In genomic region chr1:226891346-226891745, GRCh38 we compare ENCODE assay signal across 24 cellular contexts.
"Had no signal": no experiment of that assay in that cellular context is flagged by ENCODE, and none has a peak within 500 bp of the region (broad histone marks: within the 10 kb centered on the region; RNA-seq: fewer than 3 reads in every experiment).

No MANE protein-coding gene starts in this region.

- H3K27ac ChIP-seq: coronary artery, esophagus muscularis mucosa, foreskin keratinocyte, gastroesophageal sphincter, neural progenitor cell, parathyroid adenoma, testis, tibial nerve, upper lobe of right lung, uterus had no signal

- H3K9ac ChIP-seq: neural progenitor cell, parathyroid adenoma had no signal

- H3K36me3 ChIP-seq: neural progenitor cell, uterus had no signal

- H3K4me3 ChIP-seq: coronary artery, esophagus muscularis mucosa, gastroesophageal sphincter, lung, mucosa of descending colon, neural progenitor cell, smooth muscle cell, testis, tibial nerve, upper lobe of right lung, uterus had no signal

- H3K4me2 ChIP-seq: neural progenitor cell, smooth muscle cell had no signal

- H3K4me1 ChIP-seq: foreskin keratinocyte, gastroesophageal sphincter, neural progenitor cell, parathyroid adenoma, testis, tibial nerve, upper lobe of right lung, uterus had no signal

- ATAC-seq: foreskin keratinocyte; gastroesophageal sphincter; mucosa of descending colon; natural killer cell treated with Interleukin-12 subunit alpha and Interleukin-12 subunit beta and Interleukin-15 and Interleukin-18, amount 100 ng/mL, for 72 hours; stimulated activated memory B cell treated with anti-CD40 and anti-IgM and Interleukin-4, amounts not matched to agents 10 μg/mL and 1 μg/mL and 100 μg/mL, for 72 hours; stimulated activated naive CD8-positive, alpha-beta T cell treated with anti-CD3 and anti-CD28 coated beads, Interleukin-15, Interleukin-2, amounts not matched to agents 100 U/mL and 50 U/mL, for 24 hours had no signal

- DNase-seq: effector memory CD4-positive, alpha-beta T cell; foreskin keratinocyte; immature natural killer cell; islet precursor cell; kidney glomerular epithelial cell; mucosa of descending colon; naive B cell; stimulated activated CD4-positive, alpha-beta T cell treated with anti-CD3 and anti-CD28 coated beads, Interleukin-2, amount 100 ng/mL, for 24 hours; stimulated activated CD4-positive, alpha-beta T cell treated with anti-CD3 and anti-CD28 coated beads, Interleukin-4, amount 100 ng/mL, for 24 hours; stimulated activated naive CD8-positive, alpha-beta T cell treated with anti-CD3 and anti-CD28 coated beads, Interleukin-15, Interleukin-2, amounts not matched to agents 100 U/mL and 50 U/mL, for 24 hours; substantia nigra; testis; upper lobe of right lung; uterus had no signal

- H3K9me3 ChIP-seq: esophagus muscularis mucosa, gastroesophageal sphincter, mucosa of descending colon, testis, tibial nerve, upper lobe of right lung, uterus had no signal

- H3K27me3 ChIP-seq: esophagus muscularis mucosa, foreskin keratinocyte, gastroesophageal sphincter, neural progenitor cell, testis, tibial nerve, upper lobe of right lung, uterus had no signal
